2 cellular contexts compared by ENCODE assay signal in the genomic region with DNA sequence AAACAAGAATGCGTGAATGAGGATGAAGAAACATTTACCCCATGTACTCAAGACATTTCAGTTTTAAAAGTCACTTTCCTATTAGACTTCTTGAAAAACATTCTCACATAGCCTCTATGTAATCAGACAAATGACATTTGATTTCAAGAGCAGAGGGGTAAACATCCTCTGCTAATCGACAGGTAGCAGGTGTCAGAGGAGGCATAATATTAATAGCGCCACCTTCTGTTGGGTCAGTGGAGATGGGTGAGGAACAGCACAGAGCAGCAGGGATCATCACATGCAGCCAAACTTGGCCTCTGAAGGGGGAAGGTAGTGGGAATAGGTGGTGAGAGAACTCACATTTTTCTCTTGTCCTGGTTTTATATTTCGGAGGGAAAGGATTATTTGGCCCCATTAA.
TF ChIP-seq lines count a peak whose summit lies in the region.

No MANE protein-coding gene starts in this region.

TF ChIP-seq in WTC11, 78 proteins besides CTCF, POLR2A, EP300 and RAD21 (continued from another document):
- TF ChIP-seq, protein P1, sequence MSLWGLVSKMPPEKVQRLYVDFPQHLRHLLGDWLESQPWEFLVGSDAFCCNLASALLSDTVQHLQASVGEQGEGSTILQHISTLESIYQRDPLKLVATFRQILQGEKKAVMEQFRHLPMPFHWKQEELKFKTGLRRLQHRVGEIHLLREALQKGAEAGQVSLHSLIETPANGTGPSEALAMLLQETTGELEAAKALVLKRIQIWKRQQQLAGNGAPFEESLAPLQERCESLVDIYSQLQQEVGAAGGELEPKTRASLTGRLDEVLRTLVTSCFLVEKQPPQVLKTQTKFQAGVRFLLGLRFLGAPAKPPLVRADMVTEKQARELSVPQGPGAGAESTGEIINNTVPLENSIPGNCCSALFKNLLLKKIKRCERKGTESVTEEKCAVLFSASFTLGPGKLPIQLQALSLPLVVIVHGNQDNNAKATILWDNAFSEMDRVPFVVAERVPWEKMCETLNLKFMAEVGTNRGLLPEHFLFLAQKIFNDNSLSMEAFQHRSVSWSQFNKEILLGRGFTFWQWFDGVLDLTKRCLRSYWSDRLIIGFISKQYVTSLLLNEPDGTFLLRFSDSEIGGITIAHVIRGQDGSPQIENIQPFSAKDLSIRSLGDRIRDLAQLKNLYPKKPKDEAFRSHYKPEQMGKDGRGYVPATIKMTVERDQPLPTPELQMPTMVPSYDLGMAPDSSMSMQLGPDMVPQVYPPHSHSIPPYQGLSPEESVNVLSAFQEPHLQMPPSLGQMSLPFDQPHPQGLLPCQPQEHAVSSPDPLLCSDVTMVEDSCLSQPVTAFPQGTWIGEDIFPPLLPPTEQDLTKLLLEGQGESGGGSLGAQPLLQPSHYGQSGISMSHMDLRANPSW (CRISPR knock-in tag; conservative IDR thresholded peaks at IDR 0.05; ENCODE audit: low read depth), result no peak
- TF ChIP-seq, protein P2, sequence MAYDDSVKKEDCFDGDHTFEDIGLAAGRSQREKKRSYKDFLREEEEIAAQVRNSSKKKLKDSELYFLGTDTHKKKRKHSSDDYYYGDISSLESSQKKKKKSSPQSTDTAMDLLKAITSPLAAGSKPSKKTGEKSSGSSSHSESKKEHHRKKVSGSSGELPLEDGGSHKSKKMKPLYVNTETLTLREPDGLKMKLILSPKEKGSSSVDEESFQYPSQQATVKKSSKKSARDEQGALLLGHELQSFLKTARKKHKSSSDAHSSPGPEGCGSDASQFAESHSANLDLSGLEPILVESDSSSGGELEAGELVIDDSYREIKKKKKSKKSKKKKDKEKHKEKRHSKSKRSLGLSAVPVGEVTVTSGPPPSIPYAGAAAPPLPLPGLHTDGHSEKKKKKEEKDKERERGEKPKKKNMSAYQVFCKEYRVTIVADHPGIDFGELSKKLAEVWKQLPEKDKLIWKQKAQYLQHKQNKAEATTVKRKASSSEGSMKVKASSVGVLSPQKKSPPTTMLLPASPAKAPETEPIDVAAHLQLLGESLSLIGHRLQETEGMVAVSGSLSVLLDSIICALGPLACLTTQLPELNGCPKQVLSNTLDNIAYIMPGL (CRISPR knock-in tag; IDR thresholded peaks at IDR 0.05), result no peak

TF ChIP-seq in liver, 16 proteins besides CTCF, POLR2A, EP300 and RAD21 (continued from another document):
- TF ChIP-seq, protein P3, sequence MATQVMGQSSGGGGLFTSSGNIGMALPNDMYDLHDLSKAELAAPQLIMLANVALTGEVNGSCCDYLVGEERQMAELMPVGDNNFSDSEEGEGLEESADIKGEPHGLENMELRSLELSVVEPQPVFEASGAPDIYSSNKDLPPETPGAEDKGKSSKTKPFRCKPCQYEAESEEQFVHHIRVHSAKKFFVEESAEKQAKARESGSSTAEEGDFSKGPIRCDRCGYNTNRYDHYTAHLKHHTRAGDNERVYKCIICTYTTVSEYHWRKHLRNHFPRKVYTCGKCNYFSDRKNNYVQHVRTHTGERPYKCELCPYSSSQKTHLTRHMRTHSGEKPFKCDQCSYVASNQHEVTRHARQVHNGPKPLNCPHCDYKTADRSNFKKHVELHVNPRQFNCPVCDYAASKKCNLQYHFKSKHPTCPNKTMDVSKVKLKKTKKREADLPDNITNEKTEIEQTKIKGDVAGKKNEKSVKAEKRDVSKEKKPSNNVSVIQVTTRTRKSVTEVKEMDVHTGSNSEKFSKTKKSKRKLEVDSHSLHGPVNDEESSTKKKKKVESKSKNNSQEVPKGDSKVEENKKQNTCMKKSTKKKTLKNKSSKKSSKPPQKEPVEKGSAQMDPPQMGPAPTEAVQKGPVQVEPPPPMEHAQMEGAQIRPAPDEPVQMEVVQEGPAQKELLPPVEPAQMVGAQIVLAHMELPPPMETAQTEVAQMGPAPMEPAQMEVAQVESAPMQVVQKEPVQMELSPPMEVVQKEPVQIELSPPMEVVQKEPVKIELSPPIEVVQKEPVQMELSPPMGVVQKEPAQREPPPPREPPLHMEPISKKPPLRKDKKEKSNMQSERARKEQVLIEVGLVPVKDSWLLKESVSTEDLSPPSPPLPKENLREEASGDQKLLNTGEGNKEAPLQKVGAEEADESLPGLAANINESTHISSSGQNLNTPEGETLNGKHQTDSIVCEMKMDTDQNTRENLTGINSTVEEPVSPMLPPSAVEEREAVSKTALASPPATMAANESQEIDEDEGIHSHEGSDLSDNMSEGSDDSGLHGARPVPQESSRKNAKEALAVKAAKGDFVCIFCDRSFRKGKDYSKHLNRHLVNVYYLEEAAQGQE (IDR thresholded peaks at IDR 0.05), result no peak
- TF ChIP-seq JUND (IDR thresholded peaks at IDR 0.05) (no peak), HNF4A (conservative IDR thresholded peaks at IDR 0.05) (no peak), YY1 (IDR thresholded peaks at IDR 0.05) (no peak), HNF4G (IDR thresholded peaks at IDR 0.05) (no peak), EGR1 (IDR thresholded peaks at IDR 0.05; ENCODE audit: low read depth in 2 of 2) (no peak), NR2F2 (IDR thresholded peaks at IDR 0.05) (no peak), RXRA (IDR thresholded peaks at IDR 0.05) (no peak)
- TF ChIP-seq, protein P4, sequence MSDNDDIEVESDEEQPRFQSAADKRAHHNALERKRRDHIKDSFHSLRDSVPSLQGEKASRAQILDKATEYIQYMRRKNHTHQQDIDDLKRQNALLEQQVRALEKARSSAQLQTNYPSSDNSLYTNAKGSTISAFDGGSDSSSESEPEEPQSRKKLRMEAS (IDR thresholded peaks at IDR 0.05), result no peak
